Comparison of ENCODE assay signal across 18 cellular contexts in genomic region chr5:155128786-155129512, GRCh38.
DNase-seq lines count a peak whose midpoint lies in the region; ATAC-seq and TF ChIP-seq lines count a peak whose summit lies in the region.
"Had no signal": no experiment of that assay in that cellular context is flagged by ENCODE, and none has a peak within 500 bp of the region (broad histone marks: within the 10 kb centered on the region; RNA-seq: fewer than 3 reads in every experiment).

No MANE protein-coding gene starts in this region.

- no peak overlapping the region for H3K27ac ChIP-seq in breast epithelium
- no peak overlapping the region for H3K27ac ChIP-seq in RWPE2 (ENCODE audit: poor library complexity, severe bottlenecking)
- H3K27ac ChIP-seq: 22Rv1 had no signal

- H3K27me3 Mint-ChIP-seq in MCF 10A (ENCODE audit: insufficient read depth, unreplicated experiment) (no peaks in the 10 kb centered on the region), glutamatergic neuron (ENCODE audit: unreplicated experiment) (no peaks in the 10 kb centered on the region)

- H3K36me3 ChIP-seq in breast epithelium = no peaks in the 10 kb centered on the region
- no peaks in the 10 kb centered on the region for H3K36me3 ChIP-seq in RWPE2 (ENCODE audit: low read depth)

- POLR2A ChIA-PET in MCF 10A (lab: Yijun Ruan, JAX) = no interaction called here

- H3K36me3 Mint-ChIP-seq in MCF 10A (ENCODE audit: insufficient read depth, unreplicated experiment) = no peaks in the 10 kb centered on the region
- no peaks in the 10 kb centered on the region for H3K36me3 Mint-ChIP-seq in glutamatergic neuron (ENCODE audit: unreplicated experiment)

- H3K4me3 Mint-ChIP-seq in MCF 10A (ENCODE audit: unreplicated experiment) = no peak overlapping the region
- H3K4me3 Mint-ChIP-seq in glutamatergic neuron (ENCODE audit: unreplicated experiment) = no peak overlapping the region

- no peaks in the 10 kb centered on the region for H3K9me3 Mint-ChIP-seq in MCF 10A (ENCODE audit: unreplicated experiment)
- H3K9me3 Mint-ChIP-seq in glutamatergic neuron (ENCODE audit: unreplicated experiment) = peaks cover 2% of the 10 kb centered on the region

- no peaks in the 10 kb centered on the region for H3K27me3 ChIP-seq in breast epithelium
- no peaks in the 10 kb centered on the region for H3K27me3 ChIP-seq in RWPE2 (ENCODE audit: insufficient read depth, poor library complexity, severe bottlenecking)

- no TSS peak for BruUV-seq in MCF 10A (replicated peaks; lab: Mats Ljungman, UMichigan)

- TF ChIP-seq CTCF in MCF 10A (IDR thresholded peaks at IDR 0.05; ENCODE audit: unreplicated experiment) = no peak
- no peak for TF ChIP-seq CTCF in breast epithelium (IDR thresholded peaks at IDR 0.05)
- TF ChIP-seq CTCF in RWPE2 (IDR thresholded peaks at IDR 0.05; ENCODE audit: poor library complexity, severe bottlenecking) = no peak
- TF ChIP-seq CTCF in glutamatergic neuron (IDR thresholded peaks at IDR 0.05; ENCODE audit: partially characterized antibody, unreplicated experiment) = no peak

- H3K9me3 ChIP-seq in breast epithelium = no peaks in the 10 kb centered on the region
- no peaks in the 10 kb centered on the region for H3K9me3 ChIP-seq in RWPE2 (ENCODE audit: severe bottlenecking)

- CTCF ChIA-PET in MCF 10A (lab: Yijun Ruan, JAX) = interaction anchor here (0.5 to 2.4 kb wide), 4 partner anchors 10 to 164 kb away, joined by 3 to 25 read pairs (median 4); no protein-coding TSS in a partner anchor

- intact Hi-C loops in MCF 10A (cut with micrococcal nuclease) (no loop called here), breast epithelium (cut with DNase I; ENCODE audit: low total_unique reads) (no loop called here)

- ATAC-seq in RWPE2 (ENCODE audit: low read depth) (peak; percentile 67), esophagus mucosa (peak; percentile 93), HG02571 (IDR thresholded peaks at IDR 0.05; ENCODE audit: unreplicated experiment) (no peak)
- ATAC-seq: HCT116 had no signal

- peaks cover 11% of the 10 kb centered on the region for H3K4me1 Mint-ChIP-seq in MCF 10A (ENCODE audit: insufficient read depth, unreplicated experiment)
- H3K4me1 Mint-ChIP-seq in glutamatergic neuron (ENCODE audit: low read depth, unreplicated experiment) = no peaks in the 10 kb centered on the region

- H3K4me3 ChIP-seq in breast epithelium (no peak overlapping the region), RWPE2 (ENCODE audit: severe bottlenecking) (no peak overlapping the region)

- no peak for TF ChIP-seq POLR2A in breast epithelium (IDR thresholded peaks at IDR 0.05)

- no peaks in the 10 kb centered on the region for H3K4me1 ChIP-seq in breast epithelium
- H3K4me1 ChIP-seq in RWPE2 (ENCODE audit: insufficient read depth, poor library complexity, severe bottlenecking) = peaks cover 3% of the 10 kb centered on the region

- DNase-seq in MCF 10A (ENCODE audit: unreplicated experiment) (peak; percentile 29), breast epithelium (ENCODE audit: low spot score in 2 of 2) (no peak), RWPE2 (ENCODE audit: low spot score) (no peak), T1000 (lab: John Stamatoyannopoulos, UW) (no peak), glutamatergic neuron (no peak)
- DNase-seq in activated effector memory CD4-positive, alpha-beta T cell treated with Interleukin-2 at 50 U/mL for 16 hours = no peak
- DNase-seq: DMS79 treated with DMSO at 0.1 percent for 48 hours, Kasumi-1, NCI-H1105 treated with DMSO at 0.1 percent for 48 hours, NCI-H1694 treated with DMSO at 0.1 percent for 48 hours, NCI-H510A, NCI-H748 treated with DMSO at 0.1 percent for 48 hours, OCI-M1, RPMI8226 had no signal

- H3K27ac Mint-ChIP-seq in MCF 10A (ENCODE audit: low read depth, unreplicated experiment) (no peak overlapping the region), glutamatergic neuron (ENCODE audit: unreplicated experiment) (no peak overlapping the region)
